ENCODE assay signal across 8 cellular contexts in the genomic region with DNA sequence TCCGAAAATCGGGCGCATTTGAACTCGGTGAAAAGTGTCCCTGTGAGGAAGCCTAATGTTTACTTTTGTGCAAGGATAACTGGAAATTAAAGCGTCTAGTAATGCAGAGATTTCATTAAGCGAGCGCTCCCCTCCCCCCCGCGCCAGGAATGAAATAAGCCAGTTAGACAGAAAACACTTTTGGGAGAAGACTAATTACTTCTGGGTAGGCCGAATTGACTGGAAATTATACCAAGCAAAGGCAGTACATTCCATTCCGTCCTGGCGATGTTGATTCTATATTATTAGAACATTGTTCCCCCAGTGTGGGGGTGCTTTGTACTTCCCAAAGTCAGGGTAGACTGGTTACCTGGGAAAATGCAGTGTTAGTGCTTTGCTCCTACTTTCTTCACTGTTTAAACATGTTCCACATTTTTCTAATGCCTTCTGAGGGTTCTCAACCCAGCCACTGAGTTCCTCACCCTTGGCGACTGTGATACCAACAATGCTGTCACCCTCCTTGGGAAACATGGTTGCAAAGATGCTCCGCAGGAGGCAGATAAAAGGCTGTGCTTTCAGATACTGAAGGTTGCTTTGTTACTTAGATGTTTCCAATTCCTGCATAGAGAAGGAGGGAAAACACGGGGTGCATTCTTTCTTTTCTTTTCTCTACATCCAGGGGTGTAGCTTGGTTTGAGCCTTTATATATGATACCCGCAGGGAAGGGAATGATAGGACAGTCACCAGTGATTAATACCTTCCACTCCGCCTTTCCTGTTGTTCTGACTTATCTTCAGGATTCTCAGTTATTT. TPM values are rescaled to one million over a fixed set of nuclear protein-coding genes. Genes with fewer than 3 reads are reported as not detected.
DNase-seq lines count a peak whose midpoint lies in the region; ATAC-seq and TF ChIP-seq lines count a peak whose summit lies in the region.

No MANE protein-coding gene starts in this region.

- H3K27me3 Mint-ChIP-seq in effector memory CD8-positive, alpha-beta T cell, result peaks cover 45 to 63% of the 10 kb centered on the region in 2 donors

- H3K27ac ChIP-seq in A673 (ENCODE audit: low read depth, low read length, poor library complexity, severe bottlenecking), result peak overlapping the region; percentile 81

- TF ChIP-seq CTCF in A673 (conservative IDR thresholded peaks at IDR 0.05; ENCODE audit: low read depth, low read length), result no peak

- no peak for ATAC-seq in effector memory CD8-positive, alpha-beta T cell (replicated peaks)

- peaks cover 13 to 19% of the 10 kb centered on the region in 2 donors for H3K4me1 Mint-ChIP-seq in effector memory CD8-positive, alpha-beta T cell (ENCODE audit: low read depth in 2 of 2)

- peak overlapping the region; percentile 78 to 82 for H3K4me3 Mint-ChIP-seq in effector memory CD8-positive, alpha-beta T cell

- DNase-seq in A673 (ENCODE audit: low spot score) (peak; percentile 58), M059J (ENCODE audit: low read depth) (peak; percentile 62), mucosa of gallbladder (ENCODE audit: low spot score) (peak; percentile 23), NCI-H2107 (lab: John Stamatoyannopoulos, UW) (no peak), GM19240 (ENCODE audit: insufficient read length, low spot score) (no peak), COR-L47 (lab: John Stamatoyannopoulos, UW) (no peak), LoVo (ENCODE audit: low spot score) (no peak)
- DNase-seq in effector memory CD8-positive, alpha-beta T cell, result no peak

- H3K4me1 ChIP-seq in A673 (ENCODE audit: insufficient read depth, low read length, poor library complexity, severe bottlenecking), result peaks cover 53% of the 10 kb centered on the region

- H3K9me3 Mint-ChIP-seq in effector memory CD8-positive, alpha-beta T cell, result no peaks in the 10 kb centered on the region

- BruUV-seq in A673 (replicated peaks; lab: Mats Ljungman, UMichigan), result no TSS peak

- H3K27me3 ChIP-seq in A673 (replicated peaks; ENCODE audit: insufficient read depth, low read depth, low read length, poor library complexity), result no peaks in the 10 kb centered on the region

- intact Hi-C loops in A673 (cut with micrococcal nuclease; ENCODE audit: unreplicated experiment), result loop anchor here (10.0 kb wide), 2 partner anchors 227 to 1097 kb away; no protein-coding TSS in a partner anchor

- H3K4me3 ChIP-seq in A673 (ENCODE audit: low read depth, low read length, poor library complexity, severe bottlenecking), result peak overlapping the region; percentile 75

- no peak overlapping the region for H3K27ac Mint-ChIP-seq in effector memory CD8-positive, alpha-beta T cell

- CTCF ChIA-PET in A673 (lab: Charles Lee), result interaction anchor here (0.7 kb wide), 1 partner anchor 21 kb away, joined by 7 read pairs; no protein-coding TSS in a partner anchor

- POLR2A ChIA-PET in A673 (lab: Charles Lee; ENCODE audit: low non-redundant PET), result interaction anchor here (0.7 kb wide), 2 partner anchors 331 to 554 kb away, joined by 3 to 15 read pairs; no protein-coding TSS in a partner anchor

- H3K36me3 ChIP-seq in A673 (ENCODE audit: insufficient read depth, low read length, poor library complexity, severe bottlenecking), result no peaks in the 10 kb centered on the region

- no peaks in the 10 kb centered on the region for H3K9me3 ChIP-seq in A673 (ENCODE audit: low read depth, low read length, poor library complexity, severe bottlenecking)

- H3K36me3 Mint-ChIP-seq in effector memory CD8-positive, alpha-beta T cell (ENCODE audit: insufficient read depth), result no peaks in the 10 kb centered on the region

RNA-seq across cellular contexts. Expression of gene GJA1, which starts 2.6 kb away (rescaled TPM):
- total RNA-seq in A673 (2021) (98.5 and 120 TPM in 2 replicates), mucosa of gallbladder (109 TPM)
- 39.2 and 54.5 TPM in 2 replicates for total RNA-seq in M059J (2014; rRNA removed; shearing (Covaris generic))

Comparison
In these comparisons a context has a peak if more than half of its experiments do, and no peak if none do; other contexts are left out.
1. DNase-seq: peak in A673 (single experiment), M059J (single experiment) and mucosa of gallbladder (single experiment); none in effector memory CD8-positive, alpha-beta T cell (0 of 3), NCI-H2107 (single experiment), GM19240 (single experiment), COR-L47 (single experiment) and LoVo (single experiment).